28 cellular contexts compared by ENCODE assay signal in genomic region chr19:34044011-34044410, GRCh38.
"Had no signal": no experiment of that assay in that cellular context is flagged by ENCODE, and none has a peak within 500 bp of the region (broad histone marks: within the 10 kb centered on the region; RNA-seq: fewer than 3 reads in every experiment).

No MANE protein-coding gene starts in this region.

- ATAC-seq: activated naive CD4-positive, alpha-beta T cell treated with anti-CD3 and anti-CD28 coated beads, Interleukin-2, amount 50 U/mL, for 72 hours; activated T-cell treated with anti-CD3 and anti-CD28 coated beads, Interleukin-2, amount 50 U/mL, for 72 hours; esophagus mucosa had no signal

- H3K27ac Mint-ChIP-seq: activated CD4-positive, alpha-beta memory T cell treated with anti-CD3 and anti-CD28 coated beads, Interleukin-2, amount 10 ng/mL, durations not matched to agents 7 days and 5 days; activated CD4-positive, alpha-beta T cell treated with anti-CD3 and anti-CD28 coated beads, Interleukin-2, amount 10 ng/mL, durations not matched to agents 7 days and 5 days; activated naive CD4-positive, alpha-beta T cell treated with anti-CD3 and anti-CD28 coated beads, Interleukin-2, amount 10 ng/mL, durations not matched to agents 7 days and 5 days; activated naive CD4-positive, alpha-beta T cell treated with anti-CD3 and anti-CD28 coated beads, Interleukin-2, amount 50 U/mL, for 72 hours; activated naive CD8-positive, alpha-beta T cell treated with anti-CD3 and anti-CD28 coated beads, Interleukin-2, amount 10 ng/mL, durations not matched to agents 7 days and 5 days; activated T-cell treated with anti-CD3 and anti-CD28 coated beads, Interleukin-2, amount 50 U/mL, for 24 hours; activated T-cell treated with anti-CD3 and anti-CD28 coated beads, Interleukin-2, amount 50 U/mL, for 72 hours; brain; endodermal cell had no signal

- H3K27me3 Mint-ChIP-seq: activated naive CD4-positive, alpha-beta T cell treated with anti-CD3 and anti-CD28 coated beads, Interleukin-2, amount 10 ng/mL, durations not matched to agents 7 days and 5 days had no signal

- H3K36me3 ChIP-seq: ascending aorta, breast epithelium, cardiac muscle cell, colonic mucosa had no signal

- H3K27me3 ChIP-seq: ascending aorta, cardiac muscle cell, colonic mucosa had no signal

- H3K9me3 ChIP-seq: ascending aorta, breast epithelium, colonic mucosa had no signal

- H3K4me3 Mint-ChIP-seq: activated CD4-positive, alpha-beta memory T cell treated with anti-CD3 and anti-CD28 coated beads, Interleukin-2, amount 10 ng/mL, durations not matched to agents 7 days and 5 days; activated CD4-positive, alpha-beta T cell treated with anti-CD3 and anti-CD28 coated beads, Interleukin-2, amount 10 ng/mL, durations not matched to agents 7 days and 5 days; activated naive CD4-positive, alpha-beta T cell treated with anti-CD3 and anti-CD28 coated beads, Interleukin-2, amount 10 ng/mL, durations not matched to agents 7 days and 5 days; activated naive CD8-positive, alpha-beta T cell treated with anti-CD3 and anti-CD28 coated beads, Interleukin-2, amount 10 ng/mL, durations not matched to agents 7 days and 5 days; activated T-cell treated with anti-CD3 and anti-CD28 coated beads, Interleukin-2, amount 50 U/mL, for 24 hours; activated T-cell treated with anti-CD3 and anti-CD28 coated beads, Interleukin-2, amount 50 U/mL, for 72 hours; brain; endodermal cell had no signal

- H3K36me3 Mint-ChIP-seq: activated naive CD4-positive, alpha-beta T cell treated with anti-CD3 and anti-CD28 coated beads, Interleukin-2, amount 10 ng/mL, durations not matched to agents 7 days and 5 days; activated naive CD8-positive, alpha-beta T cell treated with anti-CD3 and anti-CD28 coated beads, Interleukin-2, amount 10 ng/mL, durations not matched to agents 7 days and 5 days; brain had no signal

- DNase-seq: activated CD4-positive, alpha-beta memory T cell treated with anti-CD3 and anti-CD28 coated beads, Interleukin-2, amount 10 ng/mL, durations not matched to agents 7 days and 5 days; activated CD4-positive, alpha-beta T cell treated with anti-CD3 and anti-CD28 coated beads for 4 hours; activated CD4-positive, alpha-beta T cell treated with anti-CD3 and anti-CD28 coated beads, Interleukin-2, amount 10 ng/mL, durations not matched to agents 7 days and 5 days; activated CD4-positive, alpha-beta T cell treated with anti-CD3 and anti-CD28 coated beads, Interleukin-2, amount 50 U/mL, for 4 hours; activated CD4-positive, CD25-positive, alpha-beta regulatory T cell; activated CD4-positive, CD25-positive, alpha-beta regulatory T cell treated with anti-CD3 and anti-CD28 coated beads, Interleukin-2, amount 50 U/mL, for 72 hours; activated CD8-positive, alpha-beta memory T cell treated with anti-CD3 and anti-CD28 coated beads, Interleukin-2, amount 50 U/mL, for 48 hours; activated gamma-delta T cell; activated naive CD4-positive, alpha-beta T cell; activated naive CD4-positive, alpha-beta T cell treated with anti-CD3 and anti-CD28 coated beads, Interleukin-2, amount 10 ng/mL, durations not matched to agents 7 days and 5 days; activated naive CD8-positive, alpha-beta T cell treated with anti-CD3 and anti-CD28 coated beads, Interleukin-2, amount 10 ng/mL, durations not matched to agents 7 days and 5 days; activated T-cell treated with anti-CD3 and anti-CD28 coated beads for 4 hours; activated T-cell treated with anti-CD3 and anti-CD28 coated beads, Interleukin-2, amount 50 U/mL, for 24 hours; activated T-cell treated with anti-CD3 and anti-CD28 coated beads, Interleukin-2, amount 50 U/mL, for 72 hours; central memory CD4-positive, alpha-beta T cell; cerebellar nuclear complex; colonic mucosa; effector CD8-positive, alpha-beta T cell; endodermal cell; foreskin fibroblast; head of caudate nucleus; T-helper 2 cell had no signal

- H3K9me3 Mint-ChIP-seq: activated CD4-positive, alpha-beta memory T cell treated with anti-CD3 and anti-CD28 coated beads, Interleukin-2, amount 10 ng/mL, durations not matched to agents 7 days and 5 days; activated naive CD4-positive, alpha-beta T cell treated with anti-CD3 and anti-CD28 coated beads, Interleukin-2, amount 10 ng/mL, durations not matched to agents 7 days and 5 days; activated T-cell treated with anti-CD3 and anti-CD28 coated beads, Interleukin-2, amount 50 U/mL, for 24 hours had no signal

- H3K4me1 ChIP-seq: ascending aorta, breast epithelium, colonic mucosa had no signal

- H3K4me1 Mint-ChIP-seq: activated CD4-positive, alpha-beta memory T cell treated with anti-CD3 and anti-CD28 coated beads, Interleukin-2, amount 10 ng/mL, durations not matched to agents 7 days and 5 days; activated CD4-positive, alpha-beta T cell treated with anti-CD3 and anti-CD28 coated beads, Interleukin-2, amount 10 ng/mL, durations not matched to agents 7 days and 5 days; activated naive CD4-positive, alpha-beta T cell treated with anti-CD3 and anti-CD28 coated beads, Interleukin-2, amount 10 ng/mL, durations not matched to agents 7 days and 5 days; activated naive CD8-positive, alpha-beta T cell treated with anti-CD3 and anti-CD28 coated beads, Interleukin-2, amount 10 ng/mL, durations not matched to agents 7 days and 5 days; brain had no signal

- H3K4me3 ChIP-seq: ascending aorta, breast epithelium, cardiac muscle cell, colonic mucosa had no signal
